Comparison of ENCODE assay signal across 13 cellular contexts in genomic region chr14:75579882-75580281, GRCh38. TPM values are rescaled to one million over a fixed set of nuclear protein-coding genes. Genes with fewer than 3 reads are reported as not detected.
DNase-seq lines count a peak whose midpoint lies in the region; ATAC-seq and TF ChIP-seq lines count a peak whose summit lies in the region.
"Had no signal": no experiment of that assay in that cellular context is flagged by ENCODE, and none has a peak within 500 bp of the region (broad histone marks: within the 10 kb centered on the region; RNA-seq: fewer than 3 reads in every experiment).

No MANE protein-coding gene starts in this region.

- CTCF ChIA-PET in CD8-positive, alpha-beta T cell (lab: Charles Lee) = interaction anchor here (0.7 to 9.8 kb wide), 3 partner anchors 18 to 272 kb away, joined by 3 to 293 read pairs (median 3); no protein-coding TSS in a partner anchor
- CTCF ChIA-PET in HEK293T (lab: Yijun Ruan, JAX) = interaction anchor here (0.6 kb wide), 1 partner anchor 327 kb away, joined by 3 read pairs; no protein-coding TSS in a partner anchor

- no peak for ATAC-seq in CD8-positive, alpha-beta T cell
- ATAC-seq in activated T-helper 17 cell treated with anti-CD3 and anti-CD28 coated beads, Interleukin-2, amount 50 U/mL, for 72 hours (replicated peaks) = no peak
- ATAC-seq in heart right ventricle (peak in 4 of 8 donors; percentile 11 to 69 (median 46)), GM21515 (IDR thresholded peaks at IDR 0.05; ENCODE audit: unreplicated experiment) (no peak), GM21619 (IDR thresholded peaks at IDR 0.05; ENCODE audit: unreplicated experiment) (no peak)
- ATAC-seq: HCT116 had no signal

- H4K12ac ChIP-seq in trophoblast cell (ENCODE audit: low read depth, low read length) = no peak overlapping the region

- H2AFZ ChIP-seq in trophoblast cell (ENCODE audit: insufficient read depth, low read length, poor library complexity) = no peak overlapping the region

- 37 to 53% methylated on average over 3 of the region's 3 CpGs for WGBS in heart right ventricle, 2 donors
- WGBS in trophoblast cell (ENCODE audit: extremely low coverage, insufficient coverage, insufficient read length) = no CpG with 5 or more reads among the region's 3 CpGs

- H3K4me3 ChIP-seq in CD8-positive, alpha-beta T cell (ENCODE audit: low read depth, low read length) = no peak overlapping the region
- H3K4me3 ChIP-seq in heart right ventricle = peak overlapping the region in 8 of 10 donors; percentile 10 to 78 (median 67)
- H3K4me3 ChIP-seq in trophoblast cell (ENCODE audit: low read depth, low read length) = no peak overlapping the region

- H3K4me2 ChIP-seq in trophoblast cell (ENCODE audit: low read length) = peak overlapping the region; percentile 29

- H3K36me3 Mint-ChIP-seq in CD8-positive, alpha-beta T cell = peaks cover 6% of the 10 kb centered on the region
- H3K36me3 Mint-ChIP-seq in activated T-helper 17 cell treated with anti-CD3 and anti-CD28 coated beads, Interleukin-2, amount 50 U/mL, for 72 hours (ENCODE audit: low read depth) = peaks cover 15% of the 10 kb centered on the region
- H3K36me3 Mint-ChIP-seq: activated naive CD8-positive, alpha-beta T cell had no signal

- H3K9me3 Mint-ChIP-seq in CD8-positive, alpha-beta T cell = no peaks in the 10 kb centered on the region
- H3K9me3 Mint-ChIP-seq in activated T-helper 17 cell treated with anti-CD3 and anti-CD28 coated beads, Interleukin-2, amount 50 U/mL, for 72 hours = no peaks in the 10 kb centered on the region

- H3K36me3 ChIP-seq in CD8-positive, alpha-beta T cell (ENCODE audit: insufficient read depth, low read length) = no peaks in the 10 kb centered on the region
- H3K36me3 ChIP-seq in heart right ventricle (no peaks in the 10 kb centered on the region), trophoblast cell (ENCODE audit: control insufficient read depth in 1 of 2, insufficient read depth in 2 of 2, low read length in 2 of 2) (no peaks in the 10 kb centered on the region)
- H3K36me3 ChIP-seq: neutrophil had no signal

- H3K27ac ChIP-seq in CD8-positive, alpha-beta T cell (ENCODE audit: low read depth, low read length) = no peak overlapping the region
- H3K27ac ChIP-seq in heart right ventricle = peak overlapping the region in 3 of 10 donors; percentile 77 to 83 (median 82)
- no peak overlapping the region for H3K27ac ChIP-seq in trophoblast cell (ENCODE audit: low read depth, low read length)
- H3K27ac ChIP-seq: neutrophil had no signal

- no peaks in the 10 kb centered on the region for H3K27me3 ChIP-seq in CD8-positive, alpha-beta T cell (ENCODE audit: insufficient read depth, low read length)
- no peaks in the 10 kb centered on the region for H3K27me3 ChIP-seq in heart right ventricle
- no peaks in the 10 kb centered on the region for H3K27me3 ChIP-seq in trophoblast cell (ENCODE audit: insufficient read depth, low read length)

- peaks cover 4% of the 10 kb centered on the region for H3K79me2 ChIP-seq in trophoblast cell (ENCODE audit: control insufficient read depth, insufficient read depth, low read length, poor library complexity)

- H2BK120ac ChIP-seq in trophoblast cell (ENCODE audit: insufficient read depth, low read length, poor library complexity) = no peak overlapping the region

- H3K4ac ChIP-seq in trophoblast cell (ENCODE audit: low read depth, low read length) = no peak overlapping the region

- peaks cover 5% of the 10 kb centered on the region for H3K79me1 ChIP-seq in trophoblast cell (ENCODE audit: low read length)

- no peak overlapping the region for H4K8ac ChIP-seq in trophoblast cell (ENCODE audit: low read depth, low read length)

- intact Hi-C loops in CD8-positive, alpha-beta T cell (cut with DNase I, micrococcal nuclease) = no loop called here
- intact Hi-C loops in heart right ventricle (cut with DNase I) = loop anchor here in 4 of 10 donors (1.0 to 10.0 kb wide), 4 partner anchors 72 to 395 kb away; no protein-coding TSS in a partner anchor

- H3K14ac ChIP-seq in trophoblast cell (ENCODE audit: low read length) = no peak overlapping the region

- H3K18ac ChIP-seq in trophoblast cell (ENCODE audit: low read length) = no peak overlapping the region

- no peak for TF ChIP-seq CTCF in CD8-positive, alpha-beta T cell (IDR thresholded peaks at IDR 0.05)
- TF ChIP-seq CTCF in heart right ventricle (IDR thresholded peaks at IDR 0.05) = no peak

- no peaks in the 10 kb centered on the region for H3K9me3 ChIP-seq in CD8-positive, alpha-beta T cell (ENCODE audit: low read length)
- H3K9me3 ChIP-seq in heart right ventricle (no peaks in the 10 kb centered on the region), trophoblast cell (ENCODE audit: insufficient read depth, low read depth, low read length) (no peaks in the 10 kb centered on the region)
- H3K9me3 ChIP-seq: neutrophil had no signal

- no peak overlapping the region for H2AK5ac ChIP-seq in trophoblast cell (ENCODE audit: low read length)

- H2BK5ac ChIP-seq in trophoblast cell (ENCODE audit: low read depth, low read length, poor library complexity) = no peak overlapping the region

- POLR2A ChIA-PET in CD8-positive, alpha-beta T cell (lab: Charles Lee) = no interaction called here
- POLR2A ChIA-PET in HEK293T (lab: Yijun Ruan, JAX) = interaction anchor here (4.0 kb wide), 1 partner anchor 81 kb away, joined by 26 read pairs; the partner anchor contains the start of genes ERG28 and TTLL5

- no peak overlapping the region for H3K9ac ChIP-seq in trophoblast cell (ENCODE audit: low read length)

- H3K4me1 ChIP-seq in CD8-positive, alpha-beta T cell (ENCODE audit: insufficient read depth, low read length) = peaks cover 10% of the 10 kb centered on the region
- H3K4me1 ChIP-seq in heart right ventricle (peaks cover 8 to 30% (median 20%) of the 10 kb centered on the region in 9 donors), trophoblast cell (ENCODE audit: control insufficient read depth in 1 of 2, insufficient read depth in 2 of 2, low read length in 2 of 2) (peaks cover 10 to 12% of the 10 kb centered on the region in 2 experiments)

- peaks cover 23% of the 10 kb centered on the region for H3K4me1 Mint-ChIP-seq in CD8-positive, alpha-beta T cell (ENCODE audit: low read depth)
- H3K4me1 Mint-ChIP-seq in activated T-helper 17 cell treated with anti-CD3 and anti-CD28 coated beads, Interleukin-2, amount 50 U/mL, for 72 hours = peaks cover 10% of the 10 kb centered on the region

- H2BK12ac ChIP-seq in trophoblast cell (ENCODE audit: low read length) = no peak overlapping the region

- no peak overlapping the region for H3K23ac ChIP-seq in trophoblast cell (ENCODE audit: low read length)

- no peak overlapping the region for H3K27ac Mint-ChIP-seq in CD8-positive, alpha-beta T cell
- H3K27ac Mint-ChIP-seq in activated T-helper 17 cell treated with anti-CD3 and anti-CD28 coated beads, Interleukin-2, amount 50 U/mL, for 72 hours = peak overlapping the region; percentile 21

- no peak overlapping the region for H4K91ac ChIP-seq in trophoblast cell (ENCODE audit: low read depth, low read length)

- no peak for DNase-seq in CD8-positive, alpha-beta T cell
- peak in 1 of 2 donors; percentile 29 for DNase-seq in heart right ventricle
- DNase-seq in trophoblast cell = peak in 1 of 2 donors; percentile 38
- DNase-seq in GDM1 (lab: John Stamatoyannopoulos, UW) = no peak
- DNase-seq in HEK293T (ENCODE audit: extremely low spot score) = no peak
- DNase-seq: foreskin melanocyte, NCI-H510A had no signal

- no peaks in the 10 kb centered on the region for H3K27me3 Mint-ChIP-seq in CD8-positive, alpha-beta T cell (ENCODE audit: low read depth)
- H3K27me3 Mint-ChIP-seq in activated T-helper 17 cell treated with anti-CD3 and anti-CD28 coated beads, Interleukin-2, amount 50 U/mL, for 72 hours = no peaks in the 10 kb centered on the region
- H3K27me3 Mint-ChIP-seq: activated naive CD8-positive, alpha-beta T cell had no signal

- H3K4me3 Mint-ChIP-seq in CD8-positive, alpha-beta T cell = peak overlapping the region; percentile 91
- no peak overlapping the region for H3K4me3 Mint-ChIP-seq in activated T-helper 17 cell treated with anti-CD3 and anti-CD28 coated beads, Interleukin-2, amount 50 U/mL, for 72 hours
- H3K4me3 Mint-ChIP-seq: activated naive CD8-positive, alpha-beta T cell had no signal

TF ChIP-seq in HEK293T, 16 proteins besides CTCF, POLR2A, EP300 and RAD21 (continues in another document):
- TF ChIP-seq BHLHE40 (IDR thresholded peaks at IDR 0.05; ENCODE audit: borderline replicate concordance) (no peak), ELF4 (IDR thresholded peaks at IDR 0.05) (no peak), LEF1 (IDR thresholded peaks at IDR 0.05; ENCODE audit: borderline replicate concordance) (no peak), CTBP1 (IDR thresholded peaks at IDR 0.05; ENCODE audit: borderline replicate concordance) (no peak), SUZ12 (IDR thresholded peaks at IDR 0.05) (no peak), ZNF384 (IDR thresholded peaks at IDR 0.05) (no peak), FOXA1 (IDR thresholded peaks at IDR 0.05) (no peak), NFRKB (IDR thresholded peaks at IDR 0.05) (no peak), ARNT (IDR thresholded peaks at IDR 0.05) (no peak), PKNOX1 (IDR thresholded peaks at IDR 0.05) (no peak), HDGF (IDR thresholded peaks at IDR 0.05; ENCODE audit: borderline replicate concordance) (no peak), TARDBP (IDR thresholded peaks at IDR 0.05) (no peak), FOXM1 (IDR thresholded peaks at IDR 0.05; ENCODE audit: borderline replicate concordance) (no peak), L3MBTL2 (conservative IDR thresholded peaks at IDR 0.05) (no peak), SP1 (IDR thresholded peaks at IDR 0.05) (no peak)

RNA-seq across cellular contexts. Expression of gene FLVCR2, which starts 1.5 kb away (rescaled TPM):
- total RNA-seq in CD8-positive, alpha-beta T cell = 1 to 10 TPM; 1.1 to 3.1 TPM
- 10 to 100 TPM in 1 of 2 donors, 1 to 10 TPM in 1; 8.5 to 18.5 TPM for total RNA-seq in activated T-helper 17 cell treated with anti-CD3 and anti-CD28 coated beads, Interleukin-2, amount 50 U/mL, for 72 hours
- 10 to 100 TPM in 1 of 10 donors, 1 to 10 TPM in 8, under 1 TPM in 1; 0.95 to 11.3 (median 3.4) TPM for total RNA-seq in heart right ventricle
- 1 to 10 TPM; 1.1 to 1.7 TPM for polyA plus RNA-seq in heart right ventricle
- polyA plus RNA-seq in trophoblast cell (2013) = 23.1 and 26.4 TPM in 2 replicates

RNA-seq across cellular contexts. Expression of gene BATF, which starts 57.6 kb away (rescaled TPM):
- total RNA-seq in CD8-positive, alpha-beta T cell = 1 to 10 TPM; 3.2 to 4.3 TPM
- 100 to 1,000 TPM; 123 to 211 TPM for total RNA-seq in activated T-helper 17 cell treated with anti-CD3 and anti-CD28 coated beads, Interleukin-2, amount 50 U/mL, for 72 hours
- 1 to 10 TPM in 3 of 10 donors, under 1 TPM in 2, not detected in 5; 0.34 to 3.3 (median 1.3) TPM for total RNA-seq in heart right ventricle
- 1 to 10 TPM; 1.7 TPM for polyA plus RNA-seq in heart right ventricle
- 1.9 and 2.2 TPM in 2 replicates for polyA plus RNA-seq in trophoblast cell (2013)

Comparison
In these comparisons a context has a peak if more than half of its experiments do, and no peak if none do; other contexts are left out.
1. H3K4me3 ChIP-seq: peak in heart right ventricle (8 of 10); none in CD8-positive, alpha-beta T cell (single experiment) and trophoblast cell (single experiment).
2. RNA of gene BATF, which starts 57.6 kb away (total RNA-seq): 123 to 211 TPM in activated T-helper 17 cell treated with anti-CD3 and anti-CD28 coated beads, Interleukin-2, amount 50 U/mL, for 72 hours; 3.2 to 4.3 TPM in CD8-positive, alpha-beta T cell and 0.34 to 3.3 TPM in heart right ventricle; every median in the first group is over 10 times any median in the second.